In the genomic region with DNA sequence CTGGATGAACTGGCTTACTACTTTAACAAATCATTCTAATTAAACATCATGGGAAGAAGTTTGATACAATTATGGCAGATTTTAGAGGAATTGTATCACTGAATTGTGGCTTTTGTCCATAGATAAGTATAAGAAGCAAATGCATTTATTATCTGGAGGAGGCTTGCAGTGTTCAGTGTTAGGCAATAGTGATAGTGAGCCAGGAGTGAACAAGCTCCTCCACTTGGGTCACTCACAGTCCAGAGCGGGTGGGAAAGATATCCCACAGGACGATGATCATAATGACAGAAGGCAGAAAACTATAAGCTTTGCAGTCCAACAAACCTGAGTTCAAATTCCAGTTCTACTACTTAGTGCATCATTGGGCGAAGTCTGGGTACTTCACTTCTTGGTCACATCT, we compare ENCODE assay signal across 24 cellular contexts.
"Had no signal": no experiment of that assay in that cellular context is flagged by ENCODE, and none has a peak within 500 bp of the region (broad histone marks: within the 10 kb centered on the region; RNA-seq: fewer than 3 reads in every experiment).

No MANE protein-coding gene starts in this region.

- H3K27ac ChIP-seq: parathyroid adenoma, psoas muscle, spleen had no signal

- ATAC-seq: activated T-cell treated with anti-CD3 and anti-CD28 coated beads, Interleukin-2, amount 50 U/mL, for 4 hours; activated T-helper 17 cell treated with anti-CD3 and anti-CD28 coated beads, Interleukin-2, amount 50 U/mL, for 72 hours; esophagus mucosa; psoas muscle; WTC11 had no signal

- FAIRE-seq: bronchial epithelial cell, endothelial cell of umbilical vein had no signal

- DNase-seq: activated CD4-positive, alpha-beta memory T cell treated with anti-CD3 and anti-CD28 coated beads, Interleukin-2, amount 10 ng/mL, durations not matched to agents 7 days and 5 days; activated CD4-positive, alpha-beta T cell treated with anti-CD3 and anti-CD28 coated beads for 1 hour; activated CD4-positive, alpha-beta T cell treated with anti-CD3 and anti-CD28 coated beads, Interleukin-2, amount 10 ng/mL, durations not matched to agents 7 days and 5 days; activated gamma-delta T cell treated with Interleukin-2 at 50 U/mL for 16 hours; activated naive CD4-positive, alpha-beta T cell treated with anti-CD3 and anti-CD28 coated beads, Interleukin-2, amount 50 U/mL, for 16 hours; activated T-cell treated with anti-CD3 and anti-CD28 coated beads, Interleukin-2, amount 50 U/mL, for 4 hours; amygdala; cerebellar nuclear complex; cortex of kidney; foreskin melanocyte; kidney glomerular epithelial cell; mammary epithelial cell; naive B cell; psoas muscle; spleen; stimulated activated CD4-positive, alpha-beta T cell treated with anti-CD3 and anti-CD28 coated beads, Interleukin-2, amount 100 ng/mL, for 48 hours; stimulated activated naive CD4-positive, alpha-beta T cell treated with Interleukin-2 at 50 U/mL for 16 hours; T-helper 2 cell had no signal

- H3K27me3 ChIP-seq: spleen had no signal

- H3K36me3 ChIP-seq: spleen had no signal

- H3K4me3 ChIP-seq: psoas muscle, spleen had no signal
